Comparison of ENCODE assay signal across 8 cellular contexts in genomic region chr9:131503626-131504465, GRCh38. TPM values are rescaled to one million over a fixed set of nuclear protein-coding genes. Genes with fewer than 3 reads are reported as not detected.
DNase-seq lines count a peak whose midpoint lies in the region; TF ChIP-seq lines count a peak whose summit lies in the region.

No MANE protein-coding gene starts in this region.

- no peaks in the 10 kb centered on the region for H3K9me3 ChIP-seq in fibroblast of lung (ENCODE audit: control insufficient read depth, insufficient read depth, low read depth, low read length)

- no peaks in the 10 kb centered on the region for H3K27me3 Mint-ChIP-seq in progenitor cell of endocrine pancreas

- H3K27ac ChIP-seq in fibroblast of lung (ENCODE audit: insufficient read depth, low read length) = peak overlapping the region; percentile 24

- intact Hi-C loops in posterior cingulate gyrus (cut with DNase I) = loop anchor here (2.0 kb wide), 1 partner anchor 27 kb away; the partner anchor contains the start of gene UCK1

- CTCF ChIA-PET in GM10248 (lab: Yijun Ruan, JAX) = interaction anchor here (1.0 to 1.7 kb wide), 3 partner anchors 137 to 237 kb away, joined by 3 to 5 read pairs (median 5); no protein-coding TSS in a partner anchor

- no peaks in the 10 kb centered on the region for H3K9me3 Mint-ChIP-seq in progenitor cell of endocrine pancreas (ENCODE audit: low read depth)

- peak overlapping the region; percentile 70 for H3K4me2 ChIP-seq in fibroblast of lung (ENCODE audit: extremely low read depth, insufficient read depth, low read length)

- POLR2A ChIA-PET in GM10248 (lab: Yijun Ruan, JAX) = no interaction called here

- H3K27ac Mint-ChIP-seq in progenitor cell of endocrine pancreas = peak overlapping the region; percentile 87

- peaks cover 4% of the 10 kb centered on the region for H3K79me2 ChIP-seq in fibroblast of lung (ENCODE audit: control insufficient read depth, insufficient read depth, low read length)

- H3K36me3 ChIP-seq in fibroblast of lung (ENCODE audit: control insufficient read depth, insufficient read depth, low read length) = peaks cover 12% of the 10 kb centered on the region

- peaks cover 12% of the 10 kb centered on the region for H3K4me1 Mint-ChIP-seq in progenitor cell of endocrine pancreas (ENCODE audit: low read depth)

- H3K36me3 Mint-ChIP-seq in progenitor cell of endocrine pancreas (ENCODE audit: insufficient read depth) = peaks cover 7% of the 10 kb centered on the region

- no peaks in the 10 kb centered on the region for H3K4me1 ChIP-seq in fibroblast of lung (ENCODE audit: control insufficient read depth, extremely low read depth, insufficient read depth, low read length)

- H3K4me3 ChIP-seq in fibroblast of lung (replicated peaks in 1 of 4; ENCODE audit: control extremely low read depth in 1 of 4, insufficient read depth in 1 of 4, low read depth in 3 of 4, low read length in 4 of 4) = peak overlapping the region; percentile 78 to 91 (median 86)

- peak overlapping the region; percentile 84 for H3K4me3 Mint-ChIP-seq in progenitor cell of endocrine pancreas (ENCODE audit: low read depth)

- no peaks in the 10 kb centered on the region for H3K27me3 ChIP-seq in fibroblast of lung (ENCODE audit: control insufficient read depth, insufficient read depth, low read length)

- no peaks in the 10 kb centered on the region for H4K20me1 ChIP-seq in fibroblast of lung (ENCODE audit: control insufficient read depth, extremely low read depth, insufficient read depth, low read length)

- DNase-seq in GM10248 (ENCODE audit: extremely low spot score) (peak; percentile 55), NAMALWA (ENCODE audit: low spot score) (peak; percentile 39), fibroblast of lung (ENCODE audit: low read depth in 2 of 2) (peak; percentile 8 to 27), progenitor cell of endocrine pancreas (ENCODE audit: low spot score, unreplicated experiment) (no peak), NCI-H1436 (lab: John Stamatoyannopoulos, UW) (no peak), COLO829 (ENCODE audit: low spot score) (no peak), posterior cingulate gyrus (no peak)
- peak; percentile 63 for DNase-seq in activated T-cell treated with anti-CD3 and anti-CD28 coated beads, Interleukin-2, amount 50 U/mL, for 1 hour

- H2AFZ ChIP-seq in fibroblast of lung (ENCODE audit: low read length) = peak overlapping the region; percentile 88

- peak overlapping the region; percentile 67 for H3K9ac ChIP-seq in fibroblast of lung (ENCODE audit: insufficient read depth, low read length)

- no peak for TF ChIP-seq CTCF in GM10248 (IDR thresholded peaks at IDR 0.05; ENCODE audit: control extremely low read depth, extremely low read depth, low read depth, missing control alignments)
- TF ChIP-seq CTCF in fibroblast of lung (conservative IDR thresholded peaks at IDR 0.05 in 1 of 2, IDR thresholded peaks at IDR 0.05 in 1 of 2; ENCODE audit: low read depth in 1 of 2, low read length in 2 of 2) = no peak
- TF ChIP-seq CTCF in progenitor cell of endocrine pancreas (IDR thresholded peaks at IDR 0.05; ENCODE audit: unreplicated experiment) = no peak

RNA-seq across cellular contexts. Expression of gene POMT1, which starts 1.1 kb away (rescaled TPM):
- total RNA-seq in fibroblast of lung (24.9 and 36.7 TPM in 2 replicates), progenitor cell of endocrine pancreas (61.0 and 64.3 TPM in 2 replicates)
- polyA plus RNA-seq in fibroblast of lung = 17.7 and 22.6 TPM in 2 replicates
- 23.8 and 32.4 TPM in 2 replicates for polyA plus RNA-seq in fibroblast of lung (2012)
- 53.0 and 107 TPM in 2 replicates for polyA minus RNA-seq in fibroblast of lung (ENCODE audit: low replicate concordance)

RNA-seq across cellular contexts. Expression of gene UCK1, which starts 27.2 kb away (rescaled TPM):
- total RNA-seq in fibroblast of lung (20.3 and 22.3 TPM in 2 replicates), progenitor cell of endocrine pancreas (32.4 and 32.8 TPM in 2 replicates)
- polyA plus RNA-seq in fibroblast of lung = 20.9 and 25.9 TPM in 2 replicates
- 22.6 and 28.3 TPM in 2 replicates for polyA plus RNA-seq in fibroblast of lung (2012)
- 31.7 and 57.0 TPM in 2 replicates for polyA minus RNA-seq in fibroblast of lung (ENCODE audit: low replicate concordance)

RNA-seq across cellular contexts. Expression of gene PRRT1B, which starts 41.5 kb away (rescaled TPM):
- total RNA-seq in fibroblast of lung (not detected in 2 replicates), progenitor cell of endocrine pancreas (6.7 and 7.1 TPM in 2 replicates)
- not detected in 2 replicates for polyA plus RNA-seq in fibroblast of lung
- not detected in 2 replicates for polyA plus RNA-seq in fibroblast of lung (2012)
- not detected in 2 replicates for polyA minus RNA-seq in fibroblast of lung (ENCODE audit: low replicate concordance)

Comparison
In these comparisons a context has a peak if more than half of its experiments do, and no peak if none do; other contexts are left out.
1. DNase-seq: peak in GM10248 (single experiment), NAMALWA (single experiment), activated T-cell treated with anti-CD3 and anti-CD28 coated beads, Interleukin-2, amount 50 U/mL, for 1 hour (single experiment) and fibroblast of lung (2 of 2); none in progenitor cell of endocrine pancreas (single experiment), NCI-H1436 (single experiment), COLO829 (single experiment) and posterior cingulate gyrus (0 of 10).